Comparison of ENCODE assay signal across 8 cellular contexts in the genomic region with DNA sequence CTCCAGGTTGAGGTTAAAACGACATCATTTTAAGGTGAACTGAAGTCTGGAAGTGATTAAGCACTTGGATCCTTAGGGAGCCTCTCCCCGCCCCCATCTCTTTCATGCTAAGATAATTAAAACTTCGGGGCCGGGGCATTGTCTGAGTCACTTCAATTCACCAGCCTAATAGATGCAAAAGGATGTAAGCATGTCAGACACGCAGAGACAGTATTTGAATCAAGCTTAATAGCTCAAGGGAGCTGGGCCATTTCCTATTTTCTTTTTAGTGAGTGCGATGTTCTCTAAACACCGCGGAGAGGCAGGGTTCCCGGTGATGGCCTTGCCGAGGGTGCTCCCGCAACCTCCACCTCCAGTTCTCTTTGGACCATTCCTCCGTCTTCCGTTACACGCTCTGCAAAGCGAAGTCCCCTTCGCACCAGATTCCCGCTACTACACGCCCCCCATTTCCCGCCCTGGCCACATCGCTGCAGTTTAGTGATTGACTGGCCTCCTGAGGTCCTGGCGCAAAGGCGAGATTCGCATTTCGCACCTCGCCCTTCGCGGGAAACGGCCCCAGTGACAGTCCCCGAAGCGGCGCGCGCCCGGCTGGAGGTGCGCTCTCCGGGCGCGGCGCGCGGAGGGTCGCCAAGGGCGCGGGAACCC. TPM values are rescaled to one million over a fixed set of nuclear protein-coding genes. Genes with fewer than 3 reads are reported as not detected.
A peak's percentile ranks its signal among the peaks of the same experiment; 100 is the strongest.
DNase-seq lines count a peak whose midpoint lies in the region; ATAC-seq and TF ChIP-seq lines count a peak whose summit lies in the region.

No MANE protein-coding gene starts in this region.

- no peaks in the 10 kb centered on the region for H3K79me2 ChIP-seq in parathyroid adenoma

- no peaks in the 10 kb centered on the region for H3K4me1 ChIP-seq in parathyroid adenoma

- no peak overlapping the region for H3K4me3 ChIP-seq in parathyroid adenoma (ENCODE audit: low read depth, low read length)

- H3K27ac ChIP-seq in parathyroid adenoma = no peak overlapping the region

- no peak for TF ChIP-seq CTCF in parathyroid adenoma (IDR thresholded peaks at IDR 0.05)

- H2AFZ ChIP-seq in parathyroid adenoma = peak overlapping the region; percentile 42

- H3K4me2 ChIP-seq in parathyroid adenoma (ENCODE audit: low read length) = peak overlapping the region; percentile 31

- H3K27me3 ChIP-seq in parathyroid adenoma (ENCODE audit: control insufficient read depth, insufficient read depth, low read length) = no peaks in the 10 kb centered on the region

- DNase-seq in ELF-1 (ENCODE audit: low read depth, low spot score) (peak; percentile 57), MV-4-11 (lab: John Stamatoyannopoulos, UW) (peak; percentile 40), ecto neural progenitor cell (ENCODE audit: low spot score) (peak; percentile 54), kidney glomerular epithelial cell (lab: John Stamatoyannopoulos, UW) (no peak), GM03348 (ENCODE audit: low spot score) (no peak)

- no peak overlapping the region for H3K9ac ChIP-seq in parathyroid adenoma

- ATAC-seq in GM21515 (IDR thresholded peaks at IDR 0.05; ENCODE audit: unreplicated experiment) = peak; percentile 15
- no peak for ATAC-seq in esophagus mucosa

- H3K9me3 ChIP-seq in parathyroid adenoma (ENCODE audit: control insufficient read depth, low read length) = no peaks in the 10 kb centered on the region

- H3K36me3 ChIP-seq in parathyroid adenoma (ENCODE audit: control insufficient read depth, insufficient read depth, low read length) = no peaks in the 10 kb centered on the region

RNA-seq across cellular contexts. Expression of a gene that starts 0.5 kb away (rescaled TPM):
- 1.1 TPM for total RNA-seq in esophagus mucosa

Comparison
In these comparisons a context has a peak if more than half of its experiments do, and no peak if none do; other contexts are left out.
1. DNase-seq: peak in ELF-1 (single experiment), MV-4-11 (single experiment) and ecto neural progenitor cell (single experiment); none in kidney glomerular epithelial cell (single experiment) and GM03348 (single experiment).